Comparison of ENCODE assay signal across 1 cellular context in genomic region chr20:44355503-44356352, GRCh38.
TF ChIP-seq lines count a peak whose summit lies in the region.

Gene HNF4A, plus strand, starts transcription at chr20:44355699. Its CDS starts 106 bp downstream, at chr20:44355805.

TF ChIP-seq in HepG2, 621 proteins besides CTCF, POLR2A, EP300 and RAD21 (continued from another document and continues in another):
- TF ChIP-seq RERE (CRISPR knock-in tag; IDR thresholded peaks at IDR 0.05; ENCODE audit: low read depth): 0 out of 2 replicates have a peak, but pooled peaks have one; percentile 6
- no peak; the same call in 1 of the 2 replicates for TF ChIP-seq ZNF850 (CRISPR knock-in tag; conservative IDR thresholded peaks at IDR 0.05)
- peak; percentile 92; the same call in 1 of the 2 replicates for TF ChIP-seq GPN1 (CRISPR knock-in tag; IDR thresholded peaks at IDR 0.05; ENCODE audit: borderline replicate concordance)
- TF ChIP-seq ZNF644 (CRISPR knock-in tag; IDR thresholded peaks at IDR 0.05; ENCODE audit: low read depth): no peak; the same call in 1 of the 2 replicates
- TF ChIP-seq HDAC1 (CRISPR knock-in tag; IDR thresholded peaks at IDR 0.05): peak; percentile 92
- peak; percentile 89 for TF ChIP-seq ZNF292 (CRISPR knock-in tag; IDR thresholded peaks at IDR 0.05; ENCODE audit: borderline replicate concordance, low read depth)
- TF ChIP-seq THRA (CRISPR knock-in tag; IDR thresholded peaks at IDR 0.05; ENCODE audit: borderline replicate concordance): peak; percentile 68; the same call in 1 of the 2 replicates
- TF ChIP-seq ZBTB42 (CRISPR knock-in tag; IDR thresholded peaks at IDR 0.05): peak; percentile 97
- peak; percentile 96 for TF ChIP-seq ARID4A (CRISPR knock-in tag; IDR thresholded peaks at IDR 0.05; ENCODE audit: borderline replicate concordance)
- 0 out of 2 replicates have a peak, but pooled peaks have one; percentile 46 for TF ChIP-seq SP2 (CRISPR knock-in tag; IDR thresholded peaks at IDR 0.05)
- TF ChIP-seq MATR3 (CRISPR knock-in tag; IDR thresholded peaks at IDR 0.05): no peak
- TF ChIP-seq MTF2 (CRISPR knock-in tag; IDR thresholded peaks at IDR 0.05; ENCODE audit: borderline replicate concordance): peak; percentile 47
- TF ChIP-seq ZNF296 (CRISPR knock-in tag; conservative IDR thresholded peaks at IDR 0.05): peak; percentile 96
- TF ChIP-seq ARNT2 (CRISPR knock-in tag; IDR thresholded peaks at IDR 0.05; ENCODE audit: low read depth): peak; percentile 54
- TF ChIP-seq IKZF5 (CRISPR knock-in tag; IDR thresholded peaks at IDR 0.05): peak; percentile 97
- TF ChIP-seq NR2F1 (CRISPR knock-in tag; IDR thresholded peaks at IDR 0.05): peak in 1 of 2 experiments; percentile 17; a peak in 1 of 4 replicates
- TF ChIP-seq NFAT5 (CRISPR knock-in tag; IDR thresholded peaks at IDR 0.05): no peak; the same call in 1 of the 2 replicates
- peak; percentile 90; the same call in 1 of the 2 replicates for TF ChIP-seq PAWR (CRISPR knock-in tag; IDR thresholded peaks at IDR 0.05; ENCODE audit: borderline replicate concordance)
- peak; percentile 95 for TF ChIP-seq ZNF138 (CRISPR knock-in tag; IDR thresholded peaks at IDR 0.05; ENCODE audit: low read depth)
- TF ChIP-seq PBX3 (CRISPR knock-in tag; IDR thresholded peaks at IDR 0.05; ENCODE audit: borderline replicate concordance): 0 out of 2 replicates have a peak, but pooled peaks have one; percentile 21
- peak; percentile 84 for TF ChIP-seq ZMYM4 (CRISPR knock-in tag; IDR thresholded peaks at IDR 0.05)
- peak; percentile 82 for TF ChIP-seq KDM3A (CRISPR knock-in tag; IDR thresholded peaks at IDR 0.05; ENCODE audit: low read depth)
- peak; percentile 65; the same call in 1 of the 2 replicates for TF ChIP-seq ZNF251 (CRISPR knock-in tag; IDR thresholded peaks at IDR 0.05)
- TF ChIP-seq MXD1 (CRISPR knock-in tag; IDR thresholded peaks at IDR 0.05): peak; percentile 85
